25 cellular contexts compared by ENCODE assay signal in the genomic region with DNA sequence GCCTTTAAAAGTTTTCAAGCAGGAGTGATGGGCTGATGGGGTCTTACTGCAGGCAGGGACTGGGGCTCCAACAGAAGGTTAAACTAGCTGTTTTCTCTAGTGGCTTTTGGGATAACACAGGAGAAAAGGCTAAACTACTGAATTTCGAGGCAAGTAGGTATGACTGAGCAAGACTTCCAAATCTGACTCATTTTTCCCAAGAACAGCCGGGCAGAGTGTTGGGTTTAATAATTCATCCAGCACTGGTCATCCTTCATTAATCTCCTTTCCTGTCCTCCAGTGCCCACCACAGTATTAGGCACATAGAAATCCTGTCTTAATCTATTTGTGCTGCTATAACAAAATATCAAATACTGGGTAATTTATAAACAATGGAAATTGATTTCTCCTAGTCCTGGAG. TPM values are rescaled to one million over a fixed set of nuclear protein-coding genes. Genes with fewer than 3 reads are reported as not detected.
"Had no signal": no experiment of that assay in that cellular context is flagged by ENCODE, and none has a peak within 500 bp of the region (broad histone marks: within the 10 kb centered on the region; RNA-seq: fewer than 3 reads in every experiment).

No MANE protein-coding gene starts in this region.

- H3K27me3 ChIP-seq: right atrium auricular region, upper lobe of left lung had no signal

- H3K9me3 ChIP-seq: colonic mucosa, gastroesophageal sphincter, mucosa of descending colon, neutrophil, pancreas, right atrium auricular region, spleen, thoracic aorta, tibial nerve, upper lobe of left lung had no signal

- H3K4me3 ChIP-seq: colonic mucosa, gastroesophageal sphincter, lung, mucosa of descending colon, pancreas, right atrium auricular region, spleen, thoracic aorta, tibial nerve, upper lobe of left lung had no signal

- DNase-seq: colonic mucosa; effector CD8-positive, alpha-beta T cell; endodermal cell; glutamatergic neuron; hypothalamus; immature natural killer cell; mucosa of descending colon; naive B cell; pancreas; spleen; stimulated activated CD4-positive, alpha-beta T cell treated with anti-CD3 and anti-CD28 coated beads, Interleukin-4, amount 100 ng/mL, for 4 hours; stimulated activated naive CD8-positive, alpha-beta T cell treated with anti-CD3 and anti-CD28 coated beads, Interleukin-15, Interleukin-2, amounts not matched to agents 100 U/mL and 50 U/mL, for 24 hours; substantia nigra; upper lobe of left lung had no signal

- H3K27ac ChIP-seq: colonic mucosa, epithelial cell of prostate, foreskin keratinocyte, gastroesophageal sphincter, neutrophil, pancreas, right atrium auricular region, spleen, thoracic aorta, tibial nerve, upper lobe of left lung had no signal

- H3K36me3 ChIP-seq: colonic mucosa, gastroesophageal sphincter, neutrophil, pancreas, right atrium auricular region, spleen, thoracic aorta, tibial nerve, upper lobe of left lung had no signal

- H3K4me1 ChIP-seq: colonic mucosa, foreskin keratinocyte, gastroesophageal sphincter, pancreas, right atrium auricular region, spleen, tibial nerve, upper lobe of left lung had no signal

RNA-seq across cellular contexts. Expression of a gene that starts 20.5 kb away (rescaled TPM):
- total RNA-seq: left lobe of liver; natural killer cell treated with Interleukin-12 subunit alpha and Interleukin-12 subunit beta and Interleukin-15 and Interleukin-18, amount 100 ng/mL, for 72 hours; skeletal muscle tissue had no signal
- polyA plus RNA-seq: immature natural killer cell had no signal
